In the genomic region with DNA sequence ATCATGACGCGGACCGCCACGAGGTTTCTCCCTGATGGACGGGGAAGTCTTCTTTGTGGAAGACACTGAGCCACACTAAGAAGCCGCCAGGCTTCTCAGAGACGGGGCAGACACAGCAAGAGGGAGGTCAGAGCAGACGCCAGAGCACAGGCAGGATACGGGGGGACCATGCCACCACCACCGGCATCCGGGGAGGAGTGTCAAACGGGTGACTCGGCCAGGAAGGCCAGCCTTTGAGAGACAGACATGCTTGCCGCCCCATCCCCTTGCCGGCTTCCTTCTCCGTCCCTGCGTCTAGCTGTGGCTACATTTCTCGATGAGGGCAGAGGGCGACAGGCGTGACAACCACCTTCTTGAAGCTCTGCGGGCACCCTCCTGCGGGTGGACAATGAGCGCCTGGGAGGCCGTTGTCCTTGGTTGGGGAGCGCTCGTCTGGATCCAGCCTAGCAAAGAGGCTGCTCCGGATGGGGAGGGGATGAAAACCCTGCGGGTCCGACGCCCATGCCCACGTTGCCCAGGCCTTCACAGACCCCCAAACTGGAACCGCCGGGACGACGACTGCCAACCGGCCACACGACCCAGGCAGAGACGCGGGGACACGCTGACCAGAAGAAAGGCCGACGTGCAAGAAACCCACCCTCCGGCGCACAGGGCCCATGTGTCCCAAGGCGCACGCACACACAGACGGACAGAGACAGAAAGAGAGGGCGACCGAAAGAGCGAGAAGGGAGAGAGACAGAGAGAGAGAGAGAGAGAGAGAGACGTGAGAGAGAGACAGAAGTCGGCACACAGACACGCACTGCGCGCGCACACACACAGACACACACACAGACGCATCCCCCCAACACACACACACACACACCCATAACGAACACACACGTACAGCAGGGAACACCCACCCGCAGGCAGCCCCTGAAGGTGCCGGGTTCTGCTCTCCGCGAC, we compare ENCODE assay signal across 8 cellular contexts.
A peak's percentile ranks its signal among the peaks of the same experiment; 100 is the strongest.
DNase-seq lines count a peak whose midpoint lies in the region; ATAC-seq and TF ChIP-seq lines count a peak whose summit lies in the region.
"Not testable (repeated sequence)": the region's sequence is repeated elsewhere in the genome, so short reads cannot be mapped to it uniquely, and the experiment has no call there.

No MANE protein-coding gene starts in this region.

- peak in 4 of 7 experiments; percentile 36 to 75 (median 48) for DNase-seq in CD8-positive, alpha-beta T cell
- peak; percentile 42 for DNase-seq in activated CD4-positive, CD25-positive, alpha-beta regulatory T cell treated with anti-CD3 and anti-CD28 coated beads, Interleukin-2, amount 50 U/mL, for 72 hours
- DNase-seq in activated T-cell treated with anti-CD3 and anti-CD28 coated beads, Interleukin-2, amount 50 U/mL, for 24 hours: peak; percentile 51
- DNase-seq in breast epithelium (ENCODE audit: low spot score in 2 of 2) (peak; percentile 64 to 92), right cardiac atrium (peak; percentile 40 to 75 (median 66)), natural killer cell (peak; percentile 58), spleen (peak; percentile 84), testis (peak; percentile 30)

- not testable (repeated sequence) for H3K4me1 ChIP-seq in CD8-positive, alpha-beta T cell (ENCODE audit: insufficient read depth, low read length); breast epithelium; right cardiac atrium (ENCODE audit: control insufficient read depth, insufficient read depth, low read length); spleen; testis

- not testable (repeated sequence) for H3K27me3 ChIP-seq in CD8-positive, alpha-beta T cell (ENCODE audit: insufficient read depth, low read length); breast epithelium; right cardiac atrium (ENCODE audit: control insufficient read depth, insufficient read depth); spleen (replicated peaks in 1 of 7); testis

- H3K36me3 ChIP-seq in CD8-positive, alpha-beta T cell (ENCODE audit: insufficient read depth, low read length); breast epithelium; spleen; testis (ENCODE audit: low read depth, missing control alignments): not testable (repeated sequence)

- ATAC-seq in CD8-positive, alpha-beta T cell; right cardiac atrium; natural killer cell: not testable (repeated sequence)

- POLR2A ChIA-PET in CD8-positive, alpha-beta T cell (lab: Charles Lee): not testable (repeated sequence)

- CTCF ChIA-PET in CD8-positive, alpha-beta T cell (lab: Charles Lee): not testable (repeated sequence)

- H3K4me1 Mint-ChIP-seq in CD8-positive, alpha-beta T cell (ENCODE audit: low read depth); activated T-cell treated with anti-CD3 and anti-CD28 coated beads, Interleukin-2, amount 50 U/mL, for 24 hours (ENCODE audit: low read depth); natural killer cell: not testable (repeated sequence)

- not testable (repeated sequence) for H3K27ac ChIP-seq in CD8-positive, alpha-beta T cell (ENCODE audit: low read depth, low read length); breast epithelium; right cardiac atrium (ENCODE audit: low read length); spleen; testis

- not testable (repeated sequence) for H3K9me3 Mint-ChIP-seq in CD8-positive, alpha-beta T cell; activated T-cell treated with anti-CD3 and anti-CD28 coated beads, Interleukin-2, amount 50 U/mL, for 24 hours; natural killer cell

- H3K9me3 ChIP-seq in CD8-positive, alpha-beta T cell (ENCODE audit: low read length); right cardiac atrium (ENCODE audit: control insufficient read depth, low read length); testis: not testable (repeated sequence)
- H3K9me3 ChIP-seq in breast epithelium: peaks cover 9 to 10% of the 10 kb centered on the region in 2 donors
- peaks cover 3 to 19% (median 16%) of the 10 kb centered on the region in 8 donors for H3K9me3 ChIP-seq in spleen

- TF ChIP-seq CTCF in CD8-positive, alpha-beta T cell (IDR thresholded peaks at IDR 0.05); breast epithelium (IDR thresholded peaks at IDR 0.05); natural killer cell (IDR thresholded peaks at IDR 0.05); spleen (IDR thresholded peaks at IDR 0.05 in 8 of 11, conservative IDR thresholded peaks at IDR 0.05 in 3 of 11); testis (IDR thresholded peaks at IDR 0.05): not testable (repeated sequence)

- not testable (repeated sequence) for H3K4me3 ChIP-seq in CD8-positive, alpha-beta T cell (ENCODE audit: low read depth, low read length); breast epithelium; right cardiac atrium (ENCODE audit: low read length); spleen; testis

- WGBS in right cardiac atrium: 96% methylated on average over 48 of the region's 63 CpGs
- WGBS in spleen, 5 donors: 94 to 97% (median 95%) methylated on average over 39 to 60 of the region's 63 CpGs
- WGBS in testis, 2 donors: 68 to 78% methylated on average over 55 to 57 of the region's 63 CpGs

- not testable (repeated sequence) for TF ChIP-seq POLR2A in breast epithelium (IDR thresholded peaks at IDR 0.05); testis (IDR thresholded peaks at IDR 0.05)
- TF ChIP-seq POLR2A in spleen (IDR thresholded peaks at IDR 0.05): peak in 1 of 3 donors; percentile 23

- not testable (repeated sequence) for H3K4me3 Mint-ChIP-seq in CD8-positive, alpha-beta T cell; activated T-cell treated with anti-CD3 and anti-CD28 coated beads, Interleukin-2, amount 50 U/mL, for 24 hours; natural killer cell

- intact Hi-C loops in CD8-positive, alpha-beta T cell (cut with DNase I, micrococcal nuclease); breast epithelium (cut with DNase I; ENCODE audit: low total_unique reads); right cardiac atrium (cut with DNase I); natural killer cell (cut with micrococcal nuclease); spleen (cut with DNase I; ENCODE audit: low total_unique reads); testis (cut with DNase I; ENCODE audit: low total_unique reads): not testable (repeated sequence)

- not testable (repeated sequence) for H3K27ac Mint-ChIP-seq in CD8-positive, alpha-beta T cell; activated T-cell treated with anti-CD3 and anti-CD28 coated beads, Interleukin-2, amount 50 U/mL, for 24 hours; natural killer cell

- not testable (repeated sequence) for H3K36me3 Mint-ChIP-seq in CD8-positive, alpha-beta T cell; activated T-cell treated with anti-CD3 and anti-CD28 coated beads, Interleukin-2, amount 50 U/mL, for 24 hours (ENCODE audit: low read depth); natural killer cell

- H3K27me3 Mint-ChIP-seq in CD8-positive, alpha-beta T cell (ENCODE audit: low read depth); activated T-cell treated with anti-CD3 and anti-CD28 coated beads, Interleukin-2, amount 50 U/mL, for 24 hours; natural killer cell (ENCODE audit: low read depth in 2 of 2): not testable (repeated sequence)

Comparison
In these comparisons a context has a peak if more than half of its experiments do, and no peak if none do; other contexts are left out.
1. DNase-seq: peak in every context shown above with its lines; median percentile 84 in spleen; 78 in breast epithelium; 66 in right cardiac atrium; 58 in natural killer cell; 51 in activated T-cell treated with anti-CD3 and anti-CD28 coated beads, Interleukin-2, amount 50 U/mL, for 24 hours; 48 in CD8-positive, alpha-beta T cell; 42 in activated CD4-positive, CD25-positive, alpha-beta regulatory T cell treated with anti-CD3 and anti-CD28 coated beads, Interleukin-2, amount 50 U/mL, for 72 hours; 30 in testis.